Comparison of ENCODE assay signal across 36 cellular contexts in the genomic region with DNA sequence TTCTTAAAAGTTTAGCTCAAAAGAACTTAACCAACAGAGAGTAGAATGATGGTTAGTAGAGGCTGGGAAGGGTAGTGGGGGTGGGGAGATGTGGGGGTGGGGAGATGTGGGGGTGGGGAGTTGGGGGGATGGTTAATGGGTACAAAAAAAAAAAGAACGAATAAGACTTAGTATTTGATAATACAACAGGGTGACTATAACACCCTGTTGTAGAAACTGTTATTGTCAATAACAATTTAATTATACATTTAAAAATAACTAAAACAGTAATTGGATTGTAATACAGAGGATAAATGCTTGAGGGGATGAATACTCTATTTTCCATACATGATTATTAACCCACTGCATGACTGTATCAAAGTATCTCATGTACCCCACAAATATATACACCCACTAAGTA.
"Had no signal": no experiment of that assay in that cellular context is flagged by ENCODE, and none has a peak within 500 bp of the region (broad histone marks: within the 10 kb centered on the region; RNA-seq: fewer than 3 reads in every experiment).

No MANE protein-coding gene starts in this region.

- H3K27me3 ChIP-seq: MG63 had no signal

- H3K4me3 ChIP-seq: MG63 had no signal

- DNase-seq: Karpas-422, Kasumi-1, MG63, MM.1S, MV-4-11, NCI-H1048, NCI-H1092, NCI-H1092 treated with DMSO at 0.1 percent for 48 hours, NCI-H1105, NCI-H1105 treated with DMSO at 0.1 percent for 48 hours, NCI-H1417, NCI-H1417 treated with DMSO at 0.1 percent for 48 hours, NCI-H1436, NCI-H1436 treated with DMSO at 0.1 percent for 48 hours, NCI-H146, NCI-H1694, NCI-H1694 treated with DMSO at 0.1 percent for 48 hours, NCI-H187, NCI-H187 treated with DMSO at 0.1 percent for 48 hours, NCI-H1930, NCI-H2029, NCI-H2029 treated with DMSO at 0.1 percent for 48 hours, NCI-H2081, NCI-H2081 treated with DMSO at 0.1 percent for 48 hours, NCI-H2107, NCI-H2171, NCI-H2171 treated with DMSO at 0.1 percent for 48 hours, NCI-H2227 treated with DMSO at 0.1 percent for 48 hours, NCI-H226, NCI-H345, NCI-H446, NCI-H446 treated with DMSO at 0.1 percent for 48 hours, NCI-H510A, NCI-H510A treated with DMSO at 0.1 percent for 48 hours, NCI-H524, NCI-H524 treated with DMSO at 0.1 percent for 48 hours had no signal

- H3K9me3 ChIP-seq: MG63 had no signal
